8 cellular contexts compared by ENCODE assay signal in genomic region chr5:50967388-50968039, GRCh38.
A peak's percentile ranks its signal among the peaks of the same experiment; 100 is the strongest.
DNase-seq lines count a peak whose midpoint lies in the region; ATAC-seq and TF ChIP-seq lines count a peak whose summit lies in the region.

No MANE protein-coding gene starts in this region.

- POLR2A ChIA-PET in BJ (lab: Charles Lee) = no interaction called here

- peaks cover 0 to 2% of the 10 kb centered on the region in 2 donors for H3K9me3 ChIP-seq in muscle layer of duodenum (ENCODE audit: control insufficient read depth in 1 of 2, low read length in 2 of 2)

- ATAC-seq in GM19467 (IDR thresholded peaks at IDR 0.05; ENCODE audit: unreplicated experiment) = no peak
- ATAC-seq in HG02981 (IDR thresholded peaks at IDR 0.05; ENCODE audit: unreplicated experiment) = no peak
- no peak for ATAC-seq in GM21786 (IDR thresholded peaks at IDR 0.05; ENCODE audit: unreplicated experiment)

- H3K4me3 ChIP-seq in BJ (ENCODE audit: low read depth, low read length) (peak overlapping the region; percentile 18), muscle layer of duodenum (ENCODE audit: low read depth in 1 of 2, low read length in 2 of 2) (peak overlapping the region; percentile 72 to 75)

- CTCF ChIA-PET in BJ (lab: Yijun Ruan, JAX) = interaction anchor here (1.2 to 2.3 kb wide), 2 partner anchors 8 to 1040 kb away, joined by 3 to 8 read pairs; no protein-coding TSS in a partner anchor

- H3K36me3 ChIP-seq in BJ (ENCODE audit: control insufficient read depth, insufficient read depth, low read length) (no peaks in the 10 kb centered on the region), muscle layer of duodenum (ENCODE audit: control insufficient read depth in 1 of 2, insufficient read depth in 2 of 2, low read length in 2 of 2) (no peaks in the 10 kb centered on the region)

- H3K27ac ChIP-seq in caudate nucleus (ENCODE audit: low read depth, low read length) = peak overlapping the region; percentile 75
- H3K27ac ChIP-seq in muscle layer of duodenum (ENCODE audit: low read length) = peak overlapping the region; percentile 49

- DNase-seq in BJ (ENCODE audit: low read depth) (no peak), M059J (ENCODE audit: low read depth) (peak; percentile 29), caudate nucleus (lab: John Stamatoyannopoulos, UW) (peak in 16 of 61 donors; percentile 7 to 67 (median 32)), C1 segment of cervical spinal cord (lab: John Stamatoyannopoulos, UW) (no peak)

- H3K27me3 ChIP-seq in BJ (ENCODE audit: control insufficient read depth, insufficient read depth, low read length) = peaks cover 54% of the 10 kb centered on the region
- peaks cover 73% of the 10 kb centered on the region for H3K27me3 ChIP-seq in muscle layer of duodenum (ENCODE audit: low read depth, low read length)

- peaks cover 0 to 51% of the 10 kb centered on the region in 2 donors for H3K4me1 ChIP-seq in muscle layer of duodenum (ENCODE audit: control insufficient read depth in 1 of 2, insufficient read depth in 2 of 2, low read length in 2 of 2)

- no peak for TF ChIP-seq CTCF in BJ (IDR thresholded peaks at IDR 0.05; ENCODE audit: insufficient read depth, low read depth, low read length)
